In the genomic region with DNA sequence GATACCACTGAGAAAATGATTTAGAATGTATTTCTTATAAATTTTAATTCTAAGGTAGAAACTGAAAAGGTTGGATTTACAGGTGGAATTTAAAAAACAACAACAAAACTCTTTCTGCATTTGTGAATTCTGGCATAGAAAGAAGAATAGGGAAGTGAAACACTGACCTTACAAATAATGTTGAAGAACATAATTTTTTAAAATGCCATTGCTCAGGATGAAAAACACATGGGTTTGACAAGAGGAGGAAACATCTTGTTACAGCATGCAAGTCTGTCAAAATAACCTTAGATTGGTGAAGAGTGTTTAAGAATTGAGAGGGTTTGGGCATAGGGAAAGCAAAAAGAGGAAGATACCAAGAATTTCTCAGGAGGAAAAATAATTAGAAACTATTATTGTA, we compare ENCODE assay signal across 11 cellular contexts.
DNase-seq lines count a peak whose midpoint lies in the region; ATAC-seq and TF ChIP-seq lines count a peak whose summit lies in the region.
"Had no signal": no experiment of that assay in that cellular context is flagged by ENCODE, and none has a peak within 500 bp of the region (broad histone marks: within the 10 kb centered on the region; RNA-seq: fewer than 3 reads in every experiment).

No MANE protein-coding gene starts in this region.

- no peaks in the 10 kb centered on the region for H3K36me3 ChIP-seq in testis (ENCODE audit: low read depth, missing control alignments)

- no peak for TF ChIP-seq POLR2A in testis (IDR thresholded peaks at IDR 0.05)

- no peaks in the 10 kb centered on the region for H3K9me3 ChIP-seq in testis

- H3K27me3 Mint-ChIP-seq in activated CD4-positive, alpha-beta memory T cell treated with anti-CD3 and anti-CD28 coated beads for 36 hours, result no peaks in the 10 kb centered on the region

- H3K4me1 ChIP-seq in testis, result no peaks in the 10 kb centered on the region

- peaks cover 23% of the 10 kb centered on the region for H3K9me3 Mint-ChIP-seq in activated CD4-positive, alpha-beta memory T cell treated with anti-CD3 and anti-CD28 coated beads for 36 hours

- no peak overlapping the region for H3K27ac ChIP-seq in testis

- ATAC-seq in GM19025 (IDR thresholded peaks at IDR 0.05; ENCODE audit: low read depth, unreplicated experiment) (peak; percentile 33), HG03064 (IDR thresholded peaks at IDR 0.05; ENCODE audit: low read depth, unreplicated experiment) (peak; percentile 60)

- intact Hi-C loops in activated CD4-positive, alpha-beta memory T cell treated with anti-CD3 and anti-CD28 coated beads for 36 hours (cut with micrococcal nuclease), result loop anchor here (1.0 to 2.0 kb wide), 4 partner anchors 14 to 58 kb away; no protein-coding TSS in a partner anchor
- intact Hi-C loops in testis (cut with DNase I; ENCODE audit: low total_unique reads), result no loop called here

- CTCF ChIA-PET in activated CD4-positive, alpha-beta memory T cell treated with anti-CD3 and anti-CD28 coated beads for 36 hours (lab: Charles Lee), result no interaction called here

- H3K36me3 Mint-ChIP-seq in activated CD4-positive, alpha-beta memory T cell treated with anti-CD3 and anti-CD28 coated beads for 36 hours, result peaks cover 34% of the 10 kb centered on the region
- H3K36me3 Mint-ChIP-seq: mesothelial cell of epicardium had no signal

- peak; percentile 40 for DNase-seq in GDM1 (lab: John Stamatoyannopoulos, UW)
- DNase-seq in activated CD4-positive, alpha-beta memory T cell treated with anti-CD3 and anti-CD28 coated beads for 36 hours, result no peak
- no peak for DNase-seq in cortex of kidney (lab: John Stamatoyannopoulos, UW)
- no peak for DNase-seq in NCI-H510A (lab: John Stamatoyannopoulos, UW)
- DNase-seq in testis, result no peak
- DNase-seq in OCI-M1 (lab: John Stamatoyannopoulos, UW), result no peak
- DNase-seq: anterior cingulate cortex, NCI-H1694 treated with DMSO at 0.1 percent for 48 hours had no signal

- H3K27ac Mint-ChIP-seq in activated CD4-positive, alpha-beta memory T cell treated with anti-CD3 and anti-CD28 coated beads for 36 hours, result peak overlapping the region; percentile 90
- H3K27ac Mint-ChIP-seq: mesothelial cell of epicardium had no signal

- no peak for TF ChIP-seq CTCF in testis (IDR thresholded peaks at IDR 0.05)

- H3K4me3 Mint-ChIP-seq in activated CD4-positive, alpha-beta memory T cell treated with anti-CD3 and anti-CD28 coated beads for 36 hours, result peak overlapping the region; percentile 59
- H3K4me3 Mint-ChIP-seq: mesothelial cell of epicardium had no signal

- POLR2A ChIA-PET in activated CD4-positive, alpha-beta memory T cell treated with anti-CD3 and anti-CD28 coated beads for 36 hours (lab: Charles Lee), result interaction anchor here (1.5 kb wide), 1 partner anchor 18 kb away, joined by 3 read pairs; no protein-coding TSS in a partner anchor

- peaks cover 54% of the 10 kb centered on the region for H3K4me1 Mint-ChIP-seq in activated CD4-positive, alpha-beta memory T cell treated with anti-CD3 and anti-CD28 coated beads for 36 hours (ENCODE audit: low read depth)
- H3K4me1 Mint-ChIP-seq: mesothelial cell of epicardium had no signal

- no peak overlapping the region for H3K4me3 ChIP-seq in testis

- no peaks in the 10 kb centered on the region for H3K27me3 ChIP-seq in testis
